7 cellular contexts compared by ENCODE assay signal in the genomic region with DNA sequence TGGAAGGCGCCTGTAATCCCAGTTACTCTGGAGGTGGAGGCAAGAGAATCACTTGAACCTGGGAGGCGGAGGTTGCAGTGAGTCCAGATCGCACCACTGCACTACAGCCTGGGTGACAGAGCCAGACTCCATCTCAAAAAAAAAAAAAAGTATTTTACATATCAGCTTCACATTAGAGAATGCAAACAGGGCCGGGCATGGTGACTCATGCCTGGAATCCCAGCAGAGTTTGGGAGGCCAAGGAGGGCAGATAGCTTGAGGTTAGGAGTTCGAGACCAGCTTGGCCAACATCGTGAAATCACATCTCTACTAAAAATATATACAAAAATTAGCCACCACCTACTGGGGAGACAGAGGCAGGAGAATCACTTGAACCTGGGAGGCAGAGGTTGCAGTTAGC. TPM values are rescaled to one million over a fixed set of nuclear protein-coding genes. Genes with fewer than 3 reads are reported as not detected.
DNase-seq lines count a peak whose midpoint lies in the region; ATAC-seq and TF ChIP-seq lines count a peak whose summit lies in the region.
"Not testable (repeated sequence)": the region's sequence is repeated elsewhere in the genome, so short reads cannot be mapped to it uniquely, and the experiment has no call there.

No MANE protein-coding gene starts in this region.

- H3K4me1 ChIP-seq in HCT116 (ENCODE audit: control insufficient read depth in 1 of 2, insufficient read depth in 2 of 2, low read length in 2 of 2): not testable (repeated sequence)

- H2AFZ ChIP-seq in HCT116 (ENCODE audit: low read depth, low read length, poor library complexity, severe bottlenecking): not testable (repeated sequence)

- not testable (repeated sequence) for H3K9ac ChIP-seq in HCT116 (ENCODE audit: low read length)

- BruUV-seq in HCT116 (replicated peaks; lab: Mats Ljungman, UMichigan): not testable (repeated sequence)

- RAD21 ChIA-PET in HCT116 (lab: Charles Lee; ENCODE audit: low non-redundant PET in 1 of 2, low total read pairs in 2 of 2, uncharacterized antibody in 2 of 2, unreplicated experiment in 2 of 2): not testable (repeated sequence)

- not testable (repeated sequence) for H3K27me3 ChIP-seq in HCT116 (ENCODE audit: insufficient read depth, low read length)

- not testable (repeated sequence) for H3K4me3 ChIP-seq in HCT116 (replicated peaks in 1 of 2; ENCODE audit: low read depth in 1 of 2, low read length in 2 of 2); epithelial cell of esophagus (ENCODE audit: low read length)

- not testable (repeated sequence) for TF ChIP-seq CTCF in HCT116 (IDR thresholded peaks at IDR 0.05 in 2 of 3, conservative IDR thresholded peaks at IDR 0.05 in 1 of 3; ENCODE audit: borderline replicate concordance in 1 of 3, insufficient read depth in 1 of 3, low read depth in 2 of 3, low read length in 2 of 3); epithelial cell of esophagus (IDR thresholded peaks at IDR 0.05; ENCODE audit: insufficient read depth, low read depth, low read length, missing control alignments)

- peak overlapping the region; percentile 18; the same call in 1 of the 2 replicates for H3K4me2 ChIP-seq in HCT116 (ENCODE audit: low read length)

- not testable (repeated sequence) for H3K36me3 ChIP-seq in HCT116 (ENCODE audit: control insufficient read depth in 1 of 2, insufficient read depth in 2 of 2, low read length in 2 of 2)

- H3K9me2 ChIP-seq in HCT116 (ENCODE audit: insufficient read depth): not testable (repeated sequence)

- not testable (repeated sequence) for TF ChIP-seq RAD21 in HCT116 (IDR thresholded peaks at IDR 0.05; ENCODE audit: low read depth)

- ATAC-seq in HCT116 (peak; percentile 46; the same call in 1 of the 2 replicates), left colon (peak; percentile 36)

- H3K9me3 ChIP-seq in HCT116 (ENCODE audit: control insufficient read depth in 1 of 2, insufficient read depth in 1 of 2, low read depth in 1 of 2, low read length in 2 of 2): not testable (repeated sequence)

- intact Hi-C loops in HCT116 (cut with micrococcal nuclease); left colon (cut with DNase I, micrococcal nuclease): not testable (repeated sequence)

- not testable (repeated sequence) for TF ChIP-seq POLR2A in HCT116 (IDR thresholded peaks at IDR 0.05; ENCODE audit: borderline replicate concordance, extremely low read depth, insufficient read depth, insufficient read length)

- DNase-seq in EH (ENCODE audit: low read depth) (peak; percentile 61), LHCN-M2 (ENCODE audit: low read depth) (peak; percentile 42), RPMI7951 (ENCODE audit: low read depth) (peak; percentile 14), astrocyte of the hippocampus (ENCODE audit: low read depth, low spot score) (peak; percentile 12), epithelial cell of esophagus (ENCODE audit: low read depth) (peak; percentile 14)
- not testable (repeated sequence) for DNase-seq in HCT116 (ENCODE audit: low read depth, low spot score); left colon

- H3K79me2 ChIP-seq in HCT116 (ENCODE audit: insufficient read depth, low read length): not testable (repeated sequence)

- POLR2A ChIA-PET in HCT116 (lab: Charles Lee): not testable (repeated sequence)

- H3K27ac ChIP-seq in HCT116 (ENCODE audit: low read depth, low read length): not testable (repeated sequence)

- CTCF ChIA-PET in HCT116 (lab: Charles Lee): not testable (repeated sequence)

- H4K20me1 ChIP-seq in HCT116 (ENCODE audit: insufficient read depth): not testable (repeated sequence)

RNA-seq across cellular contexts. Expression of gene USP54, which starts 31.5 kb away (rescaled TPM):
- 28.0 TPM for total RNA-seq in HCT116 (2021; ENCODE audit: unreplicated experiment)
- 10.0 and 14.1 TPM in 2 replicates for polyA plus RNA-seq in HCT116 (2012)
- total RNA-seq in LHCN-M2 (2014; rRNA removed): 19.2 and 43.2 TPM in 2 replicates
- 7.5 TPM for polyA plus RNA-seq in LHCN-M2 (2012)
- total RNA-seq in RPMI7951 (2014; rRNA removed; shearing (Covaris generic)): 6.4 and 8.3 TPM in 2 replicates
- total RNA-seq in left colon: 100 to 1,000 TPM; 111 to 121 TPM
